ENCODE assay signal across 17 cellular contexts in genomic region chr9:21682376-21682775, GRCh38.
DNase-seq lines count a peak whose midpoint lies in the region; ATAC-seq and TF ChIP-seq lines count a peak whose summit lies in the region.
"Had no signal": no experiment of that assay in that cellular context is flagged by ENCODE, and none has a peak within 500 bp of the region (broad histone marks: within the 10 kb centered on the region; RNA-seq: fewer than 3 reads in every experiment).

No MANE protein-coding gene starts in this region.

- peak overlapping the region; percentile 27; the same call in 1 of the 2 replicates for H2BK20ac ChIP-seq in IMR-90 (ENCODE audit: low read depth, low read length)

- H3K79me1 ChIP-seq in IMR-90 (ENCODE audit: low read depth in 1 of 2, low read length in 2 of 2), result peaks cover 3 to 10% of the 10 kb centered on the region in 2 experiments; a peak in 2 of 4 replicates
- H3K79me1 ChIP-seq in mesenchymal stem cell (replicated peaks; ENCODE audit: low read length, poor library complexity, severe bottlenecking), result no peaks in the 10 kb centered on the region

- H3K36me3 ChIP-seq in IMR-90 (ENCODE audit: control insufficient read depth, insufficient read depth, low read length) (no peaks in the 10 kb centered on the region), mesenchymal stem cell (ENCODE audit: control insufficient read depth in 1 of 2, insufficient read depth in 2 of 2, low read depth in 1 of 2, low read length in 2 of 2) (no peaks in the 10 kb centered on the region)

- no peaks in the 10 kb centered on the region for H3K9me3 Mint-ChIP-seq in Calu3 (ENCODE audit: low read depth, unreplicated experiment)
- H3K9me3 Mint-ChIP-seq in type B pancreatic cell, result no peaks in the 10 kb centered on the region
- H3K9me3 Mint-ChIP-seq: CD8-positive, alpha-beta memory T cell had no signal

- H4K8ac ChIP-seq in IMR-90 (ENCODE audit: low read depth in 2 of 2, low read length in 2 of 2) (no peak overlapping the region), mesenchymal stem cell (ENCODE audit: low read length) (no peak overlapping the region)

- no peaks in the 10 kb centered on the region for H3K9me3 ChIP-seq in IMR-90 (ENCODE audit: control insufficient read depth, insufficient read depth, low read length)
- no peaks in the 10 kb centered on the region for H3K9me3 ChIP-seq in mesenchymal stem cell (ENCODE audit: control insufficient read depth, low read length)
- H3K9me3 ChIP-seq: SK-N-SH had no signal

- no peak overlapping the region for H2BK12ac ChIP-seq in mesenchymal stem cell (ENCODE audit: low read length in 2 of 2)

- H4K20me1 ChIP-seq in IMR-90 (ENCODE audit: insufficient read depth, low read length), result no peaks in the 10 kb centered on the region

- H3K4me2 ChIP-seq in IMR-90 (ENCODE audit: low read depth, low read length) (no peak overlapping the region), mesenchymal stem cell (ENCODE audit: low read length, poor library complexity, severe bottlenecking) (no peak overlapping the region)
- H3K4me2 ChIP-seq: SK-N-SH had no signal

- TF ChIP-seq CTCF in Calu3 (IDR thresholded peaks at IDR 0.05; ENCODE audit: unreplicated experiment) (no peak), IMR-90 (conservative IDR thresholded peaks at IDR 0.05; ENCODE audit: low read depth, low read length) (no peak), astrocyte of the spinal cord (IDR thresholded peaks at IDR 0.05; ENCODE audit: low read depth, low read length) (no peak), type B pancreatic cell (conservative IDR thresholded peaks at IDR 0.05) (no peak)

- H3K4me1 ChIP-seq in IMR-90 (ENCODE audit: control insufficient read depth, insufficient read depth, low read length) (peaks cover 22% of the 10 kb centered on the region), mesenchymal stem cell (ENCODE audit: control insufficient read depth, insufficient read depth, low read depth, low read length) (peaks cover 7% of the 10 kb centered on the region)

- H3K27ac ChIP-seq in IMR-90 (ENCODE audit: insufficient read depth, low read length), result no peak overlapping the region
- peak overlapping the region; percentile 47 for H3K27ac ChIP-seq in mesenchymal stem cell (ENCODE audit: low read length, poor library complexity, severe bottlenecking)

- ATAC-seq in IMR-90 (ENCODE audit: low read depth), result no peak
- no peak for ATAC-seq in HG02885 (IDR thresholded peaks at IDR 0.05; ENCODE audit: poor library complexity, unreplicated experiment)

- no peak overlapping the region for H3K9ac ChIP-seq in IMR-90 (ENCODE audit: low read depth, low read length)
- H3K9ac ChIP-seq in mesenchymal stem cell (ENCODE audit: low read length), result peak overlapping the region; percentile 74
- H3K9ac ChIP-seq: SK-N-SH had no signal

- H2AK5ac ChIP-seq in IMR-90 (ENCODE audit: low read depth, low read length) (no peak overlapping the region), mesenchymal stem cell (ENCODE audit: low read length, severe bottlenecking) (no peak overlapping the region)

- H2AK9ac ChIP-seq in IMR-90 (replicated peaks; ENCODE audit: low read depth, low read length, poor library complexity), result no peak overlapping the region

- no peak overlapping the region for H3K56ac ChIP-seq in IMR-90 (ENCODE audit: extremely low read depth, insufficient read depth, low read length)

- dilution Hi-C loops in IMR-90 (cut with HindIII; ENCODE audit: low sequenced_read_pairs, unreplicated experiment), result no loop called here

- DNase-seq in Calu3 (no peak), IMR-90 (no peak), astrocyte of the spinal cord (ENCODE audit: low read depth, low spot score) (peak; percentile 37), mesenchymal stem cell (no peak), NCI-H2227 (lab: John Stamatoyannopoulos, UW; ENCODE audit: unreplicated experiment) (no peak), type B pancreatic cell (ENCODE audit: extremely low spot score, unreplicated experiment) (no peak)
- DNase-seq: ACHN; C1 segment of cervical spinal cord; CD8-positive, alpha-beta memory T cell; DND-41; NCI-H1105; NCI-H187; NCI-H2107; NCI-H345; SHP77; SK-N-SH had no signal

- CTCF ChIA-PET in Calu3 (lab: Charles Lee) (interaction anchor here (1.0 to 1.4 kb wide), 4 partner anchors 9 to 140 kb away, joined by 3 to 9 read pairs (median 4); no protein-coding TSS in a partner anchor), IMR-90 (lab: Yijun Ruan, JAX) (interaction anchor here (0.6 kb wide), 1 partner anchor 562 kb away, joined by 3 read pairs; no protein-coding TSS in a partner anchor)

- no peak for TF ChIP-seq RAD21 in IMR-90 (IDR thresholded peaks at IDR 0.05; ENCODE audit: low read length)

- H4K91ac ChIP-seq in IMR-90 (ENCODE audit: insufficient read depth, low read depth, low read length), result no peak overlapping the region
- no peak overlapping the region for H4K91ac ChIP-seq in mesenchymal stem cell (ENCODE audit: low read length)

- H3K4me3 ChIP-seq in IMR-90 (ENCODE audit: insufficient read depth, low read depth, low read length) (no peak overlapping the region), astrocyte of the spinal cord (ENCODE audit: low read depth, low read length) (no peak overlapping the region), mesenchymal stem cell (ENCODE audit: insufficient read depth in 1 of 2, low read depth in 1 of 2, low read length in 2 of 2) (no peak overlapping the region)

- TF ChIP-seq POLR2A in IMR-90 (IDR thresholded peaks at IDR 0.05; ENCODE audit: low read depth, low read length), result no peak

- POLR2A ChIA-PET in IMR-90 (lab: Charles Lee; ENCODE audit: unreplicated experiment), result no interaction called here

- H3K14ac ChIP-seq in IMR-90 (replicated peaks; ENCODE audit: low read depth, low read length), result no peak overlapping the region
- H3K14ac ChIP-seq in mesenchymal stem cell (ENCODE audit: low read length in 2 of 2), result no peak overlapping the region

- peak overlapping the region; percentile 96 for H3K27ac Mint-ChIP-seq in Calu3 (ENCODE audit: unreplicated experiment)
- H3K27ac Mint-ChIP-seq in type B pancreatic cell, result no peak overlapping the region
- H3K27ac Mint-ChIP-seq: CD8-positive, alpha-beta memory T cell had no signal

- H2BK120ac ChIP-seq in IMR-90 (ENCODE audit: low read depth, low read length), result peak overlapping the region; percentile 39; the same call in 1 of the 2 replicates
- no peak overlapping the region for H2BK120ac ChIP-seq in mesenchymal stem cell (ENCODE audit: low read depth, low read length)

- H2BK15ac ChIP-seq in IMR-90 (ENCODE audit: low read depth, low read length), result no peak overlapping the region
- H2BK15ac ChIP-seq in mesenchymal stem cell (ENCODE audit: low read depth, poor library complexity, severe bottlenecking), result no peak overlapping the region

- intact Hi-C loops in Calu3 (cut with micrococcal nuclease; ENCODE audit: unreplicated experiment) (loop anchor here (10.0 kb wide), 1 partner anchor 218 kb away; no protein-coding TSS in a partner anchor), IMR-90 (cut with micrococcal nuclease) (no loop called here)

- H3K36me3 Mint-ChIP-seq in Calu3 (ENCODE audit: insufficient read depth, unreplicated experiment) (peaks cover 16% of the 10 kb centered on the region), type B pancreatic cell (no peaks in the 10 kb centered on the region)

- no CpG with 5 or more reads among the region's 2 CpGs for WGBS in IMR-90 (ENCODE audit: extremely low coverage in 2 of 2, insufficient read length in 1 of 2), 2 experiments
- 100% methylated on average over 1 of the region's 2 CpGs for WGBS in mesenchymal stem cell

- H4K5ac ChIP-seq in IMR-90 (ENCODE audit: low read depth, low read length), result no peak overlapping the region

- peaks cover 14% of the 10 kb centered on the region for H3K9me1 ChIP-seq in IMR-90 (ENCODE audit: insufficient read depth, low read length)

- no peaks in the 10 kb centered on the region for H3K27me3 ChIP-seq in IMR-90 (ENCODE audit: control insufficient read depth, insufficient read depth, low read length)
- no peaks in the 10 kb centered on the region for H3K27me3 ChIP-seq in mesenchymal stem cell (ENCODE audit: control insufficient read depth in 1 of 2, insufficient read depth in 1 of 2, low read length in 2 of 2)

- H3K23ac ChIP-seq in IMR-90 (ENCODE audit: low read depth, low read length), result no peak overlapping the region
- no peak overlapping the region for H3K23ac ChIP-seq in mesenchymal stem cell (ENCODE audit: low read length in 2 of 2)

- H3K4ac ChIP-seq in IMR-90 (ENCODE audit: low read depth, low read length), result no peak overlapping the region
- H3K4ac ChIP-seq in mesenchymal stem cell (ENCODE audit: low read depth in 1 of 2, low read length in 2 of 2), result no peak overlapping the region

- in situ Hi-C loops in IMR-90 (cut with MboI; ENCODE audit: low sequenced_read_pairs) (loop anchor here (25.0 kb wide), 1 partner anchor 105 kb away; no protein-coding TSS in a partner anchor), astrocyte of the spinal cord (cut with HindIII; ENCODE audit: low sequenced_read_pairs) (no loop called here)

- H3K18ac ChIP-seq in IMR-90 (ENCODE audit: low read depth, low read length) (peak overlapping the region; percentile 2; the same call in 1 of the 2 replicates), mesenchymal stem cell (ENCODE audit: low read depth in 1 of 2, low read length in 2 of 2) (no peak overlapping the region)

- H3K4me3 Mint-ChIP-seq in Calu3 (ENCODE audit: low read depth, unreplicated experiment), result no peak overlapping the region
- no peak overlapping the region for H3K4me3 Mint-ChIP-seq in type B pancreatic cell
- H3K4me3 Mint-ChIP-seq: CD8-positive, alpha-beta memory T cell had no signal

- H2BK5ac ChIP-seq in IMR-90 (ENCODE audit: low read depth, low read length, poor library complexity, severe bottlenecking) (peak overlapping the region; percentile 71), mesenchymal stem cell (ENCODE audit: low read depth, low read length, poor library complexity, severe bottlenecking) (no peak overlapping the region)

- no peaks in the 10 kb centered on the region for H3K27me3 Mint-ChIP-seq in Calu3 (ENCODE audit: unreplicated experiment)
- H3K27me3 Mint-ChIP-seq in type B pancreatic cell, result no peaks in the 10 kb centered on the region

- H3K4me1 Mint-ChIP-seq in Calu3 (ENCODE audit: low read depth, unreplicated experiment) (peaks cover 27% of the 10 kb centered on the region), type B pancreatic cell (ENCODE audit: unreplicated experiment) (no peaks in the 10 kb centered on the region)

- H2AFZ ChIP-seq in IMR-90 (replicated peaks; ENCODE audit: low read length, poor library complexity) (no peak overlapping the region), mesenchymal stem cell (ENCODE audit: low read depth, low read length) (no peak overlapping the region)

- BruUV-seq in Calu3 (replicated peaks; lab: Mats Ljungman, UMichigan) (TSS peak; percentile 10), IMR-90 (replicated peaks; lab: Mats Ljungman, UMichigan) (no TSS peak)

TF ChIP-seq in IMR-90, 13 proteins besides CTCF, POLR2A, EP300 and RAD21 (continues in another document):
- no peak for TF ChIP-seq FOS (IDR thresholded peaks at IDR 0.05; ENCODE audit: low read depth, low read length)
- no peak for TF ChIP-seq MXI1 (IDR thresholded peaks at IDR 0.05; ENCODE audit: borderline replicate concordance, low read depth, low read length)
- no peak for TF ChIP-seq CEBPB (IDR thresholded peaks at IDR 0.05; ENCODE audit: low read depth, low read length)
- TF ChIP-seq MAZ (IDR thresholded peaks at IDR 0.05; ENCODE audit: borderline replicate concordance, low read depth, low read length), result no peak
